Comparison of ENCODE assay signal across 18 cellular contexts in the genomic region with DNA sequence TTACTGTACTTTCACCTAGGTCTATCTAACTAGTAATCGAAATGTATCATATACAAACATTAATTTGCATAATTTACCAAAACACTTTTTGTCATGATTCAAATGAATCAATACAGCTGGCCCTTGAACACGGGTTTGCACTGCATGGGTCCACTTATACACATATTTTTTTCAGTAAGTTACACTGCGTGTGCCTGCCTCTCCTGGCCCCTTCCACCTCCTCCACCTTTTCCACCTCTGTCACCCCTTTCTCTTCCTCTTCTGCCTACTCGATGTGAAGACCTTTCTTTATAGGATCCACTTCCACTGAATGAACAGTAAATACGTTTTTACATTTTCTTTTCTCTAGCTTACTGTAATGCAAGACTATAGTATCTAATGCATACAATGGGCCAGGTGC.
DNase-seq lines count a peak whose midpoint lies in the region; TF ChIP-seq lines count a peak whose summit lies in the region.
"Had no signal": no experiment of that assay in that cellular context is flagged by ENCODE, and none has a peak within 500 bp of the region (broad histone marks: within the 10 kb centered on the region; RNA-seq: fewer than 3 reads in every experiment).

No MANE protein-coding gene starts in this region.

- H3K27ac ChIP-seq in mesodermal cell (ENCODE audit: low read depth, low read length, severe bottlenecking) (peak overlapping the region; percentile 41), tibial artery (no peak overlapping the region)
- H3K27ac ChIP-seq: BLaER1 treated with 17β-estradiol and CSF1 and Interleukin-3, amounts not matched to agents 10 nM and 100 nM had no signal

- H3K4me3 ChIP-seq in mesodermal cell (ENCODE audit: extremely low read depth, insufficient read depth, low read length, poor library complexity, severe bottlenecking) (no peak overlapping the region), tibial artery (no peak overlapping the region)
- H3K4me3 ChIP-seq: BLaER1 treated with 17β-estradiol and CSF1 and Interleukin-3, amounts not matched to agents 10 nM and 100 nM had no signal

- H3K36me3 ChIP-seq in mesodermal cell (ENCODE audit: control insufficient read depth, insufficient read depth, low read length) (peaks cover 7% of the 10 kb centered on the region), tibial artery (no peaks in the 10 kb centered on the region)
- H3K36me3 ChIP-seq: BLaER1 treated with 17β-estradiol and CSF1 and Interleukin-3, amounts not matched to agents 10 nM and 100 nM had no signal

- H3K4me1 ChIP-seq in mesodermal cell (ENCODE audit: control insufficient read depth, insufficient read depth, low read length, poor library complexity, severe bottlenecking) (peaks cover 30% of the 10 kb centered on the region), tibial artery (no peaks in the 10 kb centered on the region)

- no peaks in the 10 kb centered on the region for H3K27me3 ChIP-seq in tibial artery
- H3K27me3 ChIP-seq: BLaER1 treated with 17β-estradiol and CSF1 and Interleukin-3, amounts not matched to agents 10 nM and 100 nM had no signal

- WGBS in mesodermal cell (ENCODE audit: insufficient coverage in 2 of 2), 2 experiments = 96 to 98% methylated on average over 5 of the region's 5 CpGs

- no peaks in the 10 kb centered on the region for H3K9me3 ChIP-seq in mesodermal cell (ENCODE audit: control insufficient read depth, low read length)
- H3K9me3 ChIP-seq in tibial artery = no peaks in the 10 kb centered on the region
- H3K9me3 ChIP-seq: BLaER1 treated with 17β-estradiol and CSF1 and Interleukin-3, amounts not matched to agents 10 nM and 100 nM; SK-N-SH had no signal

- intact Hi-C loops in tibial artery (cut with DNase I; ENCODE audit: low total_unique reads) = no loop called here

- no peak for TF ChIP-seq CTCF in tibial artery (IDR thresholded peaks at IDR 0.05)

- DNase-seq in NCI-H1092 treated with DMSO at 0.1 percent for 48 hours (lab: John Stamatoyannopoulos, UW) = peak; percentile 21
- no peak for DNase-seq in NCI-H1092 (lab: John Stamatoyannopoulos, UW)
- peak in 2 of 3 experiments; percentile 40 to 79 for DNase-seq in NCI-H1417 (lab: John Stamatoyannopoulos, UW)
- peak; percentile 68 for DNase-seq in NCI-H748 (lab: John Stamatoyannopoulos, UW; ENCODE audit: unreplicated experiment)
- DNase-seq in tibial artery = no peak
- DNase-seq in activated CD4-positive, alpha-beta T cell treated with anti-CD3 and anti-CD28 coated beads, Interleukin-2, amount 50 U/mL, for 1 hour = no peak
- DNase-seq: 8988T; Calu3; CD8-positive, alpha-beta T cell; GF-D8; MV-4-11; NCI-H1436; NCI-H2029; NCI-H524 treated with DMSO at 0.1 percent for 48 hours; SIG-M5; SK-N-SH had no signal

Comparison
In these comparisons a context has a peak if more than half of its experiments do, and no peak if none do; other contexts are left out.
1. DNase-seq: peak in NCI-H1092 treated with DMSO at 0.1 percent for 48 hours (single experiment), NCI-H1417 (2 of 3) and NCI-H748 (single experiment); none in NCI-H1092 (single experiment), tibial artery (0 of 2) and activated CD4-positive, alpha-beta T cell treated with anti-CD3 and anti-CD28 coated beads, Interleukin-2, amount 50 U/mL, for 1 hour (single experiment).